In genomic region chr19:39613597-39613996, GRCh38 we compare ENCODE assay signal across 3 cellular contexts.
TF ChIP-seq lines count a peak whose summit lies in the region.

No MANE protein-coding gene starts in this region.

TF ChIP-seq in A549, 52 proteins besides CTCF, POLR2A, EP300 and RAD21:
- TF ChIP-seq ZFP36 (IDR thresholded peaks at IDR 0.05; ENCODE audit: borderline replicate concordance, partially characterized antibody) = peak; percentile 81
- TF ChIP-seq JUNB (IDR thresholded peaks at IDR 0.05) = no peak

TF ChIP-seq in HEK293, 187 proteins besides CTCF, POLR2A, EP300 and RAD21:
- TF ChIP-seq ZNF585B (tag by site-specific recombination; IDR thresholded peaks at IDR 0.05) (peak; percentile 98), ZNF341 (tag by site-specific recombination; IDR thresholded peaks at IDR 0.05; ENCODE audit: low read depth) (no peak), ZNF114 (tag by site-specific recombination; IDR thresholded peaks at IDR 0.05) (no peak)

TF ChIP-seq in K562, 482 proteins besides CTCF, POLR2A, EP300 and RAD21:
- TF ChIP-seq RNF2 (IDR thresholded peaks at IDR 0.05) (no peak), ZFP36 (IDR thresholded peaks at IDR 0.05; ENCODE audit: low read depth, low read length, partially characterized antibody) (peak; percentile 60)
